8 cellular contexts compared by ENCODE assay signal in genomic region chr11:65498977-65499712, GRCh38. TPM values are rescaled to one million over a fixed set of nuclear protein-coding genes. Genes with fewer than 3 reads are reported as not detected.
A peak's percentile ranks its signal among the peaks of the same experiment; 100 is the strongest.
DNase-seq lines count a peak whose midpoint lies in the region; ATAC-seq and TF ChIP-seq lines count a peak whose summit lies in the region.

TSS of gene MALAT1 (plus strand) at chr11:65499045.

- H2AFZ ChIP-seq in ACC112 (ENCODE audit: low read length, unreplicated experiment) (peak within 1 kb of the TSS; percentile 54), SK-N-SH (ENCODE audit: low read depth) (no peak within 1 kb of the TSS)

- no peak within 1 kb of the TSS for H3K27ac Mint-ChIP-seq in activated naive CD4-positive, alpha-beta T cell treated with anti-CD3 and anti-CD28 coated beads for 36 hours
- no peak within 1 kb of the TSS for H3K27ac Mint-ChIP-seq in osteocyte (ENCODE audit: unreplicated experiment)

- H3K4me2 ChIP-seq in SK-N-SH, result peak within 1 kb of the TSS; percentile 96

- peak within 1 kb of the TSS; percentile 100 for H3K9ac ChIP-seq in SK-N-SH

- WGBS in SK-N-SH (ENCODE audit: low lambda C conversion rate), result under 1% methylated on average over 24 of the region's 24 CpGs

- TF ChIP-seq CTCF in SK-N-SH (IDR thresholded peaks at IDR 0.05) (0 out of 2 replicates have a peak, but pooled peaks have one; percentile 6), osteocyte (IDR thresholded peaks at IDR 0.05) (no peak)

- TF ChIP-seq RAD21 in SK-N-SH (IDR thresholded peaks at IDR 0.05; ENCODE audit: low read length), result no peak

- peak; percentile 66 to 82; a peak in 2 of 4 replicates for TF ChIP-seq EP300 in SK-N-SH (IDR thresholded peaks at IDR 0.05; ENCODE audit: borderline replicate concordance in 1 of 2, low read depth in 1 of 2, low read length in 1 of 2)

- CTCF ChIA-PET in SK-N-SH (lab: Yijun Ruan, JAX), result interaction anchor here (0.6 to 5.9 kb wide), 13 partner anchors 10 to 133 kb away, joined by 3 to 78 read pairs (median 8); partner anchors contain the start of gene NEAT1
- CTCF ChIA-PET in activated naive CD4-positive, alpha-beta T cell treated with anti-CD3 and anti-CD28 coated beads for 36 hours (lab: Charles Lee), result interaction anchor here (1.3 to 17.7 kb wide), 8 partner anchors 9 to 79 kb away, joined by 3 to 359 read pairs (median 6); partner anchors contain the start of gene NEAT1

- peaks cover 52% of the 10 kb centered on the region for H4K20me1 ChIP-seq in SK-N-SH (ENCODE audit: insufficient read depth)

- peaks cover 78% of the 10 kb centered on the region for H3F3A ChIP-seq in SK-N-SH (replicated peaks; ENCODE audit: insufficient read depth)

- H3K36me3 Mint-ChIP-seq in activated naive CD4-positive, alpha-beta T cell treated with anti-CD3 and anti-CD28 coated beads for 36 hours (ENCODE audit: low read depth), result peaks cover 3% of the 10 kb centered on the region
- H3K36me3 Mint-ChIP-seq in osteocyte (ENCODE audit: unreplicated experiment), result no peaks in the 10 kb centered on the region

- POLR2A ChIA-PET in SK-N-SH (lab: Yijun Ruan, JAX), result interaction anchor here (0.9 to 26.8 kb wide), 22 partner anchors 8 to 373 kb away, joined by 3 to 1027 read pairs (median 5); partner anchors contain the start of genes DPF2, FAM89B, NEAT1 and PCNX3

- H3K4me1 ChIP-seq in ACC112 (ENCODE audit: control insufficient read depth, insufficient read depth, low read length, unreplicated experiment) (peaks cover 31% of the 10 kb centered on the region), SK-N-SH (ENCODE audit: control insufficient read depth in 1 of 2, insufficient read depth in 2 of 2, low read depth in 1 of 2, low read length in 1 of 2) (peaks cover 18% of the 10 kb centered on the region in 2 experiments)

- H3K4me1 Mint-ChIP-seq in activated naive CD4-positive, alpha-beta T cell treated with anti-CD3 and anti-CD28 coated beads for 36 hours (ENCODE audit: low read depth), result peaks cover 23% of the 10 kb centered on the region
- peaks cover 24% of the 10 kb centered on the region for H3K4me1 Mint-ChIP-seq in osteocyte (ENCODE audit: unreplicated experiment)

- no peak within 1 kb of the TSS for H3K4me3 Mint-ChIP-seq in activated naive CD4-positive, alpha-beta T cell treated with anti-CD3 and anti-CD28 coated beads for 36 hours
- no peak within 1 kb of the TSS for H3K4me3 Mint-ChIP-seq in osteocyte (ENCODE audit: unreplicated experiment)

- H3K4me3 ChIP-seq in ACC112 (ENCODE audit: low read depth, low read length) (peak within 1 kb of the TSS; percentile 98), SK-N-SH (ENCODE audit: low read depth in 2 of 2, low read length in 1 of 2) (peak within 1 kb of the TSS; percentile 84 to 87)

- no peaks in the 10 kb centered on the region for H3K27me3 Mint-ChIP-seq in activated naive CD4-positive, alpha-beta T cell treated with anti-CD3 and anti-CD28 coated beads for 36 hours (ENCODE audit: low read depth)
- no peaks in the 10 kb centered on the region for H3K27me3 Mint-ChIP-seq in osteocyte (ENCODE audit: unreplicated experiment)

- no peaks in the 10 kb centered on the region for H3K27me3 ChIP-seq in ACC112 (ENCODE audit: insufficient read depth, low read length)
- H3K27me3 ChIP-seq in SK-N-SH (ENCODE audit: insufficient read depth), result no peaks in the 10 kb centered on the region

- H3K9me2 ChIP-seq in SK-N-SH, result no peaks in the 10 kb centered on the region

- H3K79me2 ChIP-seq in ACC112 (ENCODE audit: control insufficient read depth, insufficient read depth, low read length, unreplicated experiment) (peaks cover 82% of the 10 kb centered on the region), SK-N-SH (ENCODE audit: insufficient read depth) (peaks cover 95% of the 10 kb centered on the region)

- H3K36me3 ChIP-seq in ACC112 (ENCODE audit: insufficient read depth, low read length), result peaks cover 51% of the 10 kb centered on the region
- peaks cover 40 to 51% of the 10 kb centered on the region in 2 experiments for H3K36me3 ChIP-seq in SK-N-SH (replicated peaks in 1 of 2; ENCODE audit: control insufficient read depth in 1 of 2, insufficient read depth in 2 of 2, low read length in 1 of 2)

- H3K9me3 Mint-ChIP-seq in activated naive CD4-positive, alpha-beta T cell treated with anti-CD3 and anti-CD28 coated beads for 36 hours, result no peaks in the 10 kb centered on the region
- no peaks in the 10 kb centered on the region for H3K9me3 Mint-ChIP-seq in osteocyte (ENCODE audit: unreplicated experiment)

- H3K27ac ChIP-seq in ACC112 (ENCODE audit: low read depth, low read length) (peak within 1 kb of the TSS; percentile 99), SK-N-SH (ENCODE audit: low read depth in 2 of 2, low read length in 1 of 2) (peak within 1 kb of the TSS; percentile 99 to 100), temporal lobe (ENCODE audit: low read depth, low read length) (peak within 1 kb of the TSS; percentile 100)

- DNase-seq in NCI-H1092 (lab: John Stamatoyannopoulos, UW) (peak; percentile 93), SK-N-SH (peak; percentile 70), globus pallidus (ENCODE audit: low spot score) (peak; percentile 94), osteocyte (ENCODE audit: extremely low spot score, unreplicated experiment) (peak; percentile 97)
- peak; percentile 95 for DNase-seq in activated naive CD4-positive, alpha-beta T cell treated with anti-CD3 and anti-CD28 coated beads for 36 hours

- peak; percentile 25 for ATAC-seq in GM19452 (IDR thresholded peaks at IDR 0.05; ENCODE audit: unreplicated experiment)

- H3K9me3 ChIP-seq in SK-N-SH, result no peaks in the 10 kb centered on the region

- intact Hi-C loops in activated naive CD4-positive, alpha-beta T cell treated with anti-CD3 and anti-CD28 coated beads for 36 hours (cut with micrococcal nuclease), result loop anchor here (5.0 to 10.0 kb wide), 2 partner anchors 634 to 722 kb away; partner anchors contain the start of gene SF1

TF ChIP-seq in SK-N-SH, 30 proteins besides CTCF, POLR2A, EP300 and RAD21 (continues in another document):
- TF ChIP-seq GATA2 (CRISPR knock-in tag; IDR thresholded peaks at IDR 0.05), result peak; percentile 13; the same call in 1 of the 2 replicates
- peak; percentile 76; the same call in 1 of the 2 replicates for TF ChIP-seq MXI1 (IDR thresholded peaks at IDR 0.05; ENCODE audit: low read depth, low read length)
- TF ChIP-seq REST (IDR thresholded peaks at IDR 0.05; ENCODE audit: low read depth, low read length), result peak; percentile 90
- TF ChIP-seq MEF2A (IDR thresholded peaks at IDR 0.05; ENCODE audit: borderline replicate concordance, low read depth), result peak; percentile 89
- no peak for TF ChIP-seq USF1 (IDR thresholded peaks at IDR 0.05; ENCODE audit: borderline replicate concordance, low read depth)
- TF ChIP-seq TEAD4 (IDR thresholded peaks at IDR 0.05; ENCODE audit: borderline replicate concordance, insufficient read depth), result peak; percentile 88
- peak; percentile 46; the same call in 1 of the 2 replicates for TF ChIP-seq FOXJ3 (CRISPR knock-in tag; IDR thresholded peaks at IDR 0.05)
- no peak for TF ChIP-seq IRF3 (IDR thresholded peaks at IDR 0.05; ENCODE audit: low read depth, low read length)
- no peak for TF ChIP-seq YY1 (IDR thresholded peaks at IDR 0.05; ENCODE audit: low read depth)
- TF ChIP-seq MAX (IDR thresholded peaks at IDR 0.05; ENCODE audit: low read depth), result peak; percentile 80

RNA-seq across cellular contexts. Expression of gene MALAT1, which starts in this region (rescaled TPM):
- polyA plus RNA-seq in SK-N-SH (2012; rRNA removed), result 285 and 510 TPM in 2 replicates
- polyA plus RNA-seq in SK-N-SH (2012; cell fraction: cytosol; rRNA removed), result 23.6 and 25.7 TPM in 2 replicates
- polyA plus RNA-seq in SK-N-SH (2012; cell fraction: nucleus; rRNA removed), result 1,545 and 2,619 TPM in 2 replicates
- over 10,000 TPM; 10,460 to 10,508 TPM for total RNA-seq in activated naive CD4-positive, alpha-beta T cell treated with anti-CD3 and anti-CD28 coated beads for 36 hours
- total RNA-seq in osteocyte (11,843 and 16,538 TPM in 2 replicates), temporal lobe (8,183 TPM)

Comparison
In these comparisons a context has a peak if more than half of its experiments do, and no peak if none do; other contexts are left out.
1. Peak in every context shown above with its lines: DNase-seq, ATAC-seq, H3K4me3 ChIP-seq and H3K27ac ChIP-seq.